In genomic region chr6:158972241-158973233, GRCh38 we compare ENCODE assay signal across 8 cellular contexts. TPM values are rescaled to one million over a fixed set of nuclear protein-coding genes. Genes with fewer than 3 reads are reported as not detected.
A peak's percentile ranks its signal among the peaks of the same experiment; 100 is the strongest.
DNase-seq lines count a peak whose midpoint lies in the region; ATAC-seq, FAIRE-seq and TF ChIP-seq lines count a peak whose summit lies in the region.

No MANE protein-coding gene starts in this region.

- FAIRE-seq in GM18507 (lab: Jason Lieb, UNC), result peak; percentile 86

- H3K4me3 Mint-ChIP-seq in brain (no peak overlapping the region), immature natural killer cell (no peak overlapping the region)

- H3K27ac Mint-ChIP-seq in brain (peak overlapping the region in 3 of 5 experiments; percentile 15 to 90 (median 34)), immature natural killer cell (peak overlapping the region in 3 of 6 donors; percentile 19 to 34 (median 23))

- DNase-seq in AG20443 (ENCODE audit: low spot score) (peak; percentile 41), GM18507 (ENCODE audit: extremely low spot score, insufficient read length, low read depth) (no peak), NCI-H460 (ENCODE audit: extremely low read depth, low read depth) (peak; percentile 55), immature natural killer cell (peak; percentile 46 to 60 (median 57)), stromal cell of bone marrow (ENCODE audit: low read depth) (peak; percentile 24)

- no peaks in the 10 kb centered on the region for H3K27me3 Mint-ChIP-seq in brain
- no peaks in the 10 kb centered on the region for H3K27me3 Mint-ChIP-seq in immature natural killer cell (ENCODE audit: low read depth in 3 of 3)

- H3K9me3 Mint-ChIP-seq in brain, result peaks cover 18 to 32% (median 23%) of the 10 kb centered on the region in 5 experiments
- H3K9me3 Mint-ChIP-seq in immature natural killer cell, result peaks cover 1 to 15% (median 9%) of the 10 kb centered on the region in 6 donors

- H3K4me1 Mint-ChIP-seq in brain, result peaks cover 15% of the 10 kb centered on the region
- peaks cover 0 to 2% of the 10 kb centered on the region in 2 donors for H3K4me1 Mint-ChIP-seq in immature natural killer cell

- peak; percentile 86 to 87 for TF ChIP-seq CTCF in brain (conservative IDR thresholded peaks at IDR 0.05)

- H3K36me3 Mint-ChIP-seq in brain (peaks cover 58% of the 10 kb centered on the region), immature natural killer cell (peaks cover 14 to 24% (median 21%) of the 10 kb centered on the region in 3 donors)

- ATAC-seq in GM21447 (IDR thresholded peaks at IDR 0.05; ENCODE audit: unreplicated experiment), result no peak
- no peak for ATAC-seq in GM21381 (IDR thresholded peaks at IDR 0.05; ENCODE audit: unreplicated experiment)

RNA-seq across cellular contexts. Expression of gene RSPH3, which starts 27.5 kb away (rescaled TPM):
- 1.9 and 3.6 TPM in 2 replicates for total RNA-seq in NCI-H460 (2014; rRNA removed; shearing (Covaris generic))
- polyA plus RNA-seq in NCI-H460 (2014; cell fraction: nucleus; rRNA removed), result 0.91 and 1.0 TPM in 2 replicates
- polyA plus RNA-seq in brain (ENCODE audit: insufficient read depth, low read depth, low replicate concordance) (7.4 TPM), immature natural killer cell (1 to 10 TPM in 2 of 3 donors, not detected in 1; 2.0 to 3.1 TPM)
